ENCODE assay signal across 1 cellular context in the genomic region with DNA sequence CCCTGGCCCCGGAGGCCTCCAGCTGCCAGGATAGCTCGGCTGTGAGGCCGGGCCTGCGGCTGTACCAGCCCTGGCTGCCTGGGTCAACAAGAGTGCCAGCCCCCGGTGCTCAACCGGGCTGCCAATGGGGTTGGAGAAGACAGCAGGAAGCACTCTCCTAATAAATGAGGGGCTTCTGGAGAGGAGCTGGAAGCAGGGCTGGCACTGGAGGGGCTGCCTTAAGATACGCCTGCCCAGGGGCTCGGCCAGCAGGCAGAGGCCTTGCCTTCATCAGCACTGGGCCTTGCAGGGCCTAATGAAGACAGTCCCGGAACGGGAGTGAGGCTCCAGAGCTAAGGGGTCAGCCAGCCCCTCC.
A peak's percentile ranks its signal among the peaks of the same experiment; 100 is the strongest.
TF ChIP-seq lines count a peak whose summit lies in the region.

No MANE protein-coding gene starts in this region.

TF ChIP-seq in HepG2, 621 proteins besides CTCF, POLR2A, EP300 and RAD21 (continued from another document and continues in another):
- no peak for TF ChIP-seq TBL1XR1 (IDR thresholded peaks at IDR 0.05; ENCODE audit: borderline replicate concordance, low read length, partially characterized antibody)
- TF ChIP-seq TAF15 (IDR thresholded peaks at IDR 0.05; ENCODE audit: low read depth, low read length, poor library complexity, severe bottlenecking) = peak; percentile 2
- no peak for TF ChIP-seq CCAR2 (optimal IDR thresholded peaks at IDR 0.05; ENCODE audit: low read depth, low read length)
- TF ChIP-seq, protein P1, sequence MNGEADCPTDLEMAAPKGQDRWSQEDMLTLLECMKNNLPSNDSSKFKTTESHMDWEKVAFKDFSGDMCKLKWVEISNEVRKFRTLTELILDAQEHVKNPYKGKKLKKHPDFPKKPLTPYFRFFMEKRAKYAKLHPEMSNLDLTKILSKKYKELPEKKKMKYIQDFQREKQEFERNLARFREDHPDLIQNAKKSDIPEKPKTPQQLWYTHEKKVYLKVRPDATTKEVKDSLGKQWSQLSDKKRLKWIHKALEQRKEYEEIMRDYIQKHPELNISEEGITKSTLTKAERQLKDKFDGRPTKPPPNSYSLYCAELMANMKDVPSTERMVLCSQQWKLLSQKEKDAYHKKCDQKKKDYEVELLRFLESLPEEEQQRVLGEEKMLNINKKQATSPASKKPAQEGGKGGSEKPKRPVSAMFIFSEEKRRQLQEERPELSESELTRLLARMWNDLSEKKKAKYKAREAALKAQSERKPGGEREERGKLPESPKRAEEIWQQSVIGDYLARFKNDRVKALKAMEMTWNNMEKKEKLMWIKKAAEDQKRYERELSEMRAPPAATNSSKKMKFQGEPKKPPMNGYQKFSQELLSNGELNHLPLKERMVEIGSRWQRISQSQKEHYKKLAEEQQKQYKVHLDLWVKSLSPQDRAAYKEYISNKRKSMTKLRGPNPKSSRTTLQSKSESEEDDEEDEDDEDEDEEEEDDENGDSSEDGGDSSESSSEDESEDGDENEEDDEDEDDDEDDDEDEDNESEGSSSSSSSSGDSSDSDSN (CRISPR knock-in tag; IDR thresholded peaks at IDR 0.05) = 0 out of 2 replicates have a peak, but pooled peaks have one; percentile 8
- TF ChIP-seq, protein P2, sequence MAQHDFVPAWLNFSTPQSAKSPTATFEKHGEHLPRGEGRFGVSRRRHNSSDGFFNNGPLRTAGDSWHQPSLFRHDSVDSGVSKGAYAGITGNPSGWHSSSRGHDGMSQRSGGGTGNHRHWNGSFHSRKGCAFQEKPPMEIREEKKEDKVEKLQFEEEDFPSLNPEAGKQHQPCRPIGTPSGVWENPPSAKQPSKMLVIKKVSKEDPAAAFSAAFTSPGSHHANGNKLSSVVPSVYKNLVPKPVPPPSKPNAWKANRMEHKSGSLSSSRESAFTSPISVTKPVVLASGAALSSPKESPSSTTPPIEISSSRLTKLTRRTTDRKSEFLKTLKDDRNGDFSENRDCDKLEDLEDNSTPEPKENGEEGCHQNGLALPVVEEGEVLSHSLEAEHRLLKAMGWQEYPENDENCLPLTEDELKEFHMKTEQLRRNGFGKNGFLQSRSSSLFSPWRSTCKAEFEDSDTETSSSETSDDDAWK (CRISPR knock-in tag; IDR thresholded peaks at IDR 0.05) = no peak
- 0 out of 2 replicates have a peak, but pooled peaks have one; percentile 4 for TF ChIP-seq YEATS2 (CRISPR knock-in tag; IDR thresholded peaks at IDR 0.05; ENCODE audit: borderline replicate concordance)
- TF ChIP-seq, protein P3, sequence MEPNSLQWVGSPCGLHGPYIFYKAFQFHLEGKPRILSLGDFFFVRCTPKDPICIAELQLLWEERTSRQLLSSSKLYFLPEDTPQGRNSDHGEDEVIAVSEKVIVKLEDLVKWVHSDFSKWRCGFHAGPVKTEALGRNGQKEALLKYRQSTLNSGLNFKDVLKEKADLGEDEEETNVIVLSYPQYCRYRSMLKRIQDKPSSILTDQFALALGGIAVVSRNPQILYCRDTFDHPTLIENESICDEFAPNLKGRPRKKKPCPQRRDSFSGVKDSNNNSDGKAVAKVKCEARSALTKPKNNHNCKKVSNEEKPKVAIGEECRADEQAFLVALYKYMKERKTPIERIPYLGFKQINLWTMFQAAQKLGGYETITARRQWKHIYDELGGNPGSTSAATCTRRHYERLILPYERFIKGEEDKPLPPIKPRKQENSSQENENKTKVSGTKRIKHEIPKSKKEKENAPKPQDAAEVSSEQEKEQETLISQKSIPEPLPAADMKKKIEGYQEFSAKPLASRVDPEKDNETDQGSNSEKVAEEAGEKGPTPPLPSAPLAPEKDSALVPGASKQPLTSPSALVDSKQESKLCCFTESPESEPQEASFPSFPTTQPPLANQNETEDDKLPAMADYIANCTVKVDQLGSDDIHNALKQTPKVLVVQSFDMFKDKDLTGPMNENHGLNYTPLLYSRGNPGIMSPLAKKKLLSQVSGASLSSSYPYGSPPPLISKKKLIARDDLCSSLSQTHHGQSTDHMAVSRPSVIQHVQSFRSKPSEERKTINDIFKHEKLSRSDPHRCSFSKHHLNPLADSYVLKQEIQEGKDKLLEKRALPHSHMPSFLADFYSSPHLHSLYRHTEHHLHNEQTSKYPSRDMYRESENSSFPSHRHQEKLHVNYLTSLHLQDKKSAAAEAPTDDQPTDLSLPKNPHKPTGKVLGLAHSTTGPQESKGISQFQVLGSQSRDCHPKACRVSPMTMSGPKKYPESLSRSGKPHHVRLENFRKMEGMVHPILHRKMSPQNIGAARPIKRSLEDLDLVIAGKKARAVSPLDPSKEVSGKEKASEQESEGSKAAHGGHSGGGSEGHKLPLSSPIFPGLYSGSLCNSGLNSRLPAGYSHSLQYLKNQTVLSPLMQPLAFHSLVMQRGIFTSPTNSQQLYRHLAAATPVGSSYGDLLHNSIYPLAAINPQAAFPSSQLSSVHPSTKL (CRISPR knock-in tag; IDR thresholded peaks at IDR 0.05) = peak; percentile 1; the same call in 1 of the 2 replicates
- TF ChIP-seq PITX1 (CRISPR knock-in tag; IDR thresholded peaks at IDR 0.05) = no peak; the same call in 1 of the 2 replicates
- no peak for TF ChIP-seq FOSL2 (CRISPR knock-in tag; IDR thresholded peaks at IDR 0.05)
- TF ChIP-seq, protein P4, sequence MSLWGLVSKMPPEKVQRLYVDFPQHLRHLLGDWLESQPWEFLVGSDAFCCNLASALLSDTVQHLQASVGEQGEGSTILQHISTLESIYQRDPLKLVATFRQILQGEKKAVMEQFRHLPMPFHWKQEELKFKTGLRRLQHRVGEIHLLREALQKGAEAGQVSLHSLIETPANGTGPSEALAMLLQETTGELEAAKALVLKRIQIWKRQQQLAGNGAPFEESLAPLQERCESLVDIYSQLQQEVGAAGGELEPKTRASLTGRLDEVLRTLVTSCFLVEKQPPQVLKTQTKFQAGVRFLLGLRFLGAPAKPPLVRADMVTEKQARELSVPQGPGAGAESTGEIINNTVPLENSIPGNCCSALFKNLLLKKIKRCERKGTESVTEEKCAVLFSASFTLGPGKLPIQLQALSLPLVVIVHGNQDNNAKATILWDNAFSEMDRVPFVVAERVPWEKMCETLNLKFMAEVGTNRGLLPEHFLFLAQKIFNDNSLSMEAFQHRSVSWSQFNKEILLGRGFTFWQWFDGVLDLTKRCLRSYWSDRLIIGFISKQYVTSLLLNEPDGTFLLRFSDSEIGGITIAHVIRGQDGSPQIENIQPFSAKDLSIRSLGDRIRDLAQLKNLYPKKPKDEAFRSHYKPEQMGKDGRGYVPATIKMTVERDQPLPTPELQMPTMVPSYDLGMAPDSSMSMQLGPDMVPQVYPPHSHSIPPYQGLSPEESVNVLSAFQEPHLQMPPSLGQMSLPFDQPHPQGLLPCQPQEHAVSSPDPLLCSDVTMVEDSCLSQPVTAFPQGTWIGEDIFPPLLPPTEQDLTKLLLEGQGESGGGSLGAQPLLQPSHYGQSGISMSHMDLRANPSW (CRISPR knock-in tag; IDR thresholded peaks at IDR 0.05; ENCODE audit: borderline replicate concordance) = no peak
- no peak for TF ChIP-seq ZNF816 (CRISPR knock-in tag; IDR thresholded peaks at IDR 0.05; ENCODE audit: borderline replicate concordance)
- TF ChIP-seq, protein P5, sequence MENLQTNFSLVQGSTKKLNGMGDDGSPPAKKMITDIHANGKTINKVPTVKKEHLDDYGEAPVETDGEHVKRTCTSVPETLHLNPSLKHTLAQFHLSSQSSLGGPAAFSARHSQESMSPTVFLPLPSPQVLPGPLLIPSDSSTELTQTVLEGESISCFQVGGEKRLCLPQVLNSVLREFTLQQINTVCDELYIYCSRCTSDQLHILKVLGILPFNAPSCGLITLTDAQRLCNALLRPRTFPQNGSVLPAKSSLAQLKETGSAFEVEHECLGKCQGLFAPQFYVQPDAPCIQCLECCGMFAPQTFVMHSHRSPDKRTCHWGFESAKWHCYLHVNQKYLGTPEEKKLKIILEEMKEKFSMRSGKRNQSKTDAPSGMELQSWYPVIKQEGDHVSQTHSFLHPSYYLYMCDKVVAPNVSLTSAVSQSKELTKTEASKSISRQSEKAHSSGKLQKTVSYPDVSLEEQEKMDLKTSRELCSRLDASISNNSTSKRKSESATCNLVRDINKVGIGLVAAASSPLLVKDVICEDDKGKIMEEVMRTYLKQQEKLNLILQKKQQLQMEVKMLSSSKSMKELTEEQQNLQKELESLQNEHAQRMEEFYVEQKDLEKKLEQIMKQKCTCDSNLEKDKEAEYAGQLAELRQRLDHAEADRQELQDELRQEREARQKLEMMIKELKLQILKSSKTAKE (CRISPR knock-in tag; IDR thresholded peaks at IDR 0.05; ENCODE audit: borderline replicate concordance) = no peak
- TF ChIP-seq ZNF530 (CRISPR knock-in tag; IDR thresholded peaks at IDR 0.05; ENCODE audit: low read depth) = no peak
- TF ChIP-seq, protein P6, sequence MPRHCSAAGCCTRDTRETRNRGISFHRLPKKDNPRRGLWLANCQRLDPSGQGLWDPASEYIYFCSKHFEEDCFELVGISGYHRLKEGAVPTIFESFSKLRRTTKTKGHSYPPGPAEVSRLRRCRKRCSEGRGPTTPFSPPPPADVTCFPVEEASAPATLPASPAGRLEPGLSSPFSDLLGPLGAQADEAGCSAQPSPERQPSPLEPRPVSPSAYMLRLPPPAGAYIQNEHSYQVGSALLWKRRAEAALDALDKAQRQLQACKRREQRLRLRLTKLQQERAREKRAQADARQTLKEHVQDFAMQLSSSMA (CRISPR knock-in tag; IDR thresholded peaks at IDR 0.05) = peak; percentile 27; the same call in 1 of the 2 replicates
- no peak for TF ChIP-seq BORCS8-MEF2B (CRISPR knock-in tag; IDR thresholded peaks at IDR 0.05)
- peak; percentile 67; the same call in 1 of the 2 replicates for TF ChIP-seq ZNF605 (CRISPR knock-in tag; IDR thresholded peaks at IDR 0.05)
- TF ChIP-seq, protein P7, sequence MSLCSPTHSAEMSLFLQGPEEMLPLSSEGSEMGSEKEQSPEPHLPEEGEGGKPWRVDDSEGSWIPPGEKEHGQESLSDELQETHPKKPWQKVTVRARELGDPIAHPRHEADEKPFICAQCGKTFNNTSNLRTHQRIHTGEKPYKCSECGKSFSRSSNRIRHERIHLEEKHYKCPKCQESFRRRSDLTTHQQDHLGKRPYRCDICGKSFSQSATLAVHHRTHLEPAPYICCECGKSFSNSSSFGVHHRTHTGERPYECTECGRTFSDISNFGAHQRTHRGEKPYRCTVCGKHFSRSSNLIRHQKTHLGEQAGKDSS (CRISPR knock-in tag; IDR thresholded peaks at IDR 0.05; ENCODE audit: borderline replicate concordance, low read depth) = 0 out of 2 replicates have a peak, but pooled peaks have one; percentile 6
- TF ChIP-seq NFYB (CRISPR knock-in tag; IDR thresholded peaks at IDR 0.05) = no peak
- peak; percentile 5 for TF ChIP-seq HNRNPK (IDR thresholded peaks at IDR 0.05; ENCODE audit: low read depth, low read length, poor library complexity, severe bottlenecking)
- no peak for TF ChIP-seq KLF13 (CRISPR knock-in tag; IDR thresholded peaks at IDR 0.05)
- TF ChIP-seq, protein P8, sequence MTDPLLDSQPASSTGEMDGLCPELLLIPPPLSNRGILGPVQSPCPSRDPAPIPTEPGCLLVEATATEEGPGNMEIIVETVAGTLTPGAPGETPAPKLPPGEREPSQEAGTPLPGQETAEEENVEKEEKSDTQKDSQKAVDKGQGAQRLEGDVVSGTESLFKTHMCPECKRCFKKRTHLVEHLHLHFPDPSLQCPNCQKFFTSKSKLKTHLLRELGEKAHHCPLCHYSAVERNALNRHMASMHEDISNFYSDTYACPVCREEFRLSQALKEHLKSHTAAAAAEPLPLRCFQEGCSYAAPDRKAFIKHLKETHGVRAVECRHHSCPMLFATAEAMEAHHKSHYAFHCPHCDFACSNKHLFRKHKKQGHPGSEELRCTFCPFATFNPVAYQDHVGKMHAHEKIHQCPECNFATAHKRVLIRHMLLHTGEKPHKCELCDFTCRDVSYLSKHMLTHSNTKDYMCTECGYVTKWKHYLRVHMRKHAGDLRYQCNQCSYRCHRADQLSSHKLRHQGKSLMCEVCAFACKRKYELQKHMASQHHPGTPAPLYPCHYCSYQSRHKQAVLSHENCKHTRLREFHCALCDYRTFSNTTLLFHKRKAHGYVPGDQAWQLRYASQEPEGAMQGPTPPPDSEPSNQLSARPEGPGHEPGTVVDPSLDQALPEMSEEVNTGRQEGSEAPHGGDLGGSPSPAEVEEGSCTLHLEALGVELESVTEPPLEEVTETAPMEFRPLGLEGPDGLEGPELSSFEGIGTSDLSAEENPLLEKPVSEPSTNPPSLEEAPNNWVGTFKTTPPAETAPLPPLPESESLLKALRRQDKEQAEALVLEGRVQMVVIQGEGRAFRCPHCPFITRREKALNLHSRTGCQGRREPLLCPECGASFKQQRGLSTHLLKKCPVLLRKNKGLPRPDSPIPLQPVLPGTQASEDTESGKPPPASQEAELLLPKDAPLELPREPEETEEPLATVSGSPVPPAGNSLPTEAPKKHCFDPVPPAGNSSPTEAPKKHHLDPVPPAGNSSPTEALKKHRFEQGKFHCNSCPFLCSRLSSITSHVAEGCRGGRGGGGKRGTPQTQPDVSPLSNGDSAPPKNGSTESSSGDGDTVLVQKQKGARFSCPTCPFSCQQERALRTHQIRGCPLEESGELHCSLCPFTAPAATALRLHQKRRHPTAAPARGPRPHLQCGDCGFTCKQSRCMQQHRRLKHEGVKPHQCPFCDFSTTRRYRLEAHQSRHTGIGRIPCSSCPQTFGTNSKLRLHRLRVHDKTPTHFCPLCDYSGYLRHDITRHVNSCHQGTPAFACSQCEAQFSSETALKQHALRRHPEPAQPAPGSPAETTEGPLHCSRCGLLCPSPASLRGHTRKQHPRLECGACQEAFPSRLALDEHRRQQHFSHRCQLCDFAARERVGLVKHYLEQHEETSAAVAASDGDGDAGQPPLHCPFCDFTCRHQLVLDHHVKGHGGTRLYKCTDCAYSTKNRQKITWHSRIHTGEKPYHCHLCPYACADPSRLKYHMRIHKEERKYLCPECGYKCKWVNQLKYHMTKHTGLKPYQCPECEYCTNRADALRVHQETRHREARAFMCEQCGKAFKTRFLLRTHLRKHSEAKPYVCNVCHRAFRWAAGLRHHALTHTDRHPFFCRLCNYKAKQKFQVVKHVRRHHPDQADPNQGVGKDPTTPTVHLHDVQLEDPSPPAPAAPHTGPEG (CRISPR knock-in tag; IDR thresholded peaks at IDR 0.05) = 0 out of 2 replicates have a peak, but pooled peaks have one; percentile 12
- TF ChIP-seq ZNF367 (CRISPR knock-in tag; IDR thresholded peaks at IDR 0.05; ENCODE audit: borderline replicate concordance) = no peak
- TF ChIP-seq, protein P9, sequence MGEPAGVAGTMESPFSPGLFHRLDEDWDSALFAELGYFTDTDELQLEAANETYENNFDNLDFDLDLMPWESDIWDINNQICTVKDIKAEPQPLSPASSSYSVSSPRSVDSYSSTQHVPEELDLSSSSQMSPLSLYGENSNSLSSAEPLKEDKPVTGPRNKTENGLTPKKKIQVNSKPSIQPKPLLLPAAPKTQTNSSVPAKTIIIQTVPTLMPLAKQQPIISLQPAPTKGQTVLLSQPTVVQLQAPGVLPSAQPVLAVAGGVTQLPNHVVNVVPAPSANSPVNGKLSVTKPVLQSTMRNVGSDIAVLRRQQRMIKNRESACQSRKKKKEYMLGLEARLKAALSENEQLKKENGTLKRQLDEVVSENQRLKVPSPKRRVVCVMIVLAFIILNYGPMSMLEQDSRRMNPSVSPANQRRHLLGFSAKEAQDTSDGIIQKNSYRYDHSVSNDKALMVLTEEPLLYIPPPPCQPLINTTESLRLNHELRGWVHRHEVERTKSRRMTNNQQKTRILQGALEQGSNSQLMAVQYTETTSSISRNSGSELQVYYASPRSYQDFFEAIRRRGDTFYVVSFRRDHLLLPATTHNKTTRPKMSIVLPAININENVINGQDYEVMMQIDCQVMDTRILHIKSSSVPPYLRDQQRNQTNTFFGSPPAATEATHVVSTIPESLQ (CRISPR knock-in tag; conservative IDR thresholded peaks at IDR 0.05) = no peak
- TF ChIP-seq, protein P10, sequence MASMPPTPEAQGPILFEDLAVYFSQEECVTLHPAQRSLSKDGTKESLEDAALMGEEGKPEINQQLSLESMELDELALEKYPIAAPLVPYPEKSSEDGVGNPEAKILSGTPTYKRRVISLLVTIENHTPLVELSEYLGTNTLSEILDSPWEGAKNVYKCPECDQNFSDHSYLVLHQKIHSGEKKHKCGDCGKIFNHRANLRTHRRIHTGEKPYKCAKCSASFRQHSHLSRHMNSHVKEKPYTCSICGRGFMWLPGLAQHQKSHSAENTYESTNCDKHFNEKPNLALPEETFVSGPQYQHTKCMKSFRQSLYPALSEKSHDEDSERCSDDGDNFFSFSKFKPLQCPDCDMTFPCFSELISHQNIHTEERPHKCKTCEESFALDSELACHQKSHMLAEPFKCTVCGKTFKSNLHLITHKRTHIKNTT (CRISPR knock-in tag; IDR thresholded peaks at IDR 0.05) = no peak
- 0 out of 2 replicates have a peak, but pooled peaks have one; percentile 9 for TF ChIP-seq SAFB2 (CRISPR knock-in tag; IDR thresholded peaks at IDR 0.05; ENCODE audit: borderline replicate concordance, low read depth)
- TF ChIP-seq ZNF562 (CRISPR knock-in tag; IDR thresholded peaks at IDR 0.05; ENCODE audit: borderline replicate concordance) = no peak
